ENCODE assay signal across 8 cellular contexts in genomic region chr15:71115567-71116351, GRCh38. TPM values are rescaled to one million over a fixed set of nuclear protein-coding genes. Genes with fewer than 3 reads are reported as not detected.
DNase-seq lines count a peak whose midpoint lies in the region; ATAC-seq, FAIRE-seq and TF ChIP-seq lines count a peak whose summit lies in the region.

No MANE protein-coding gene starts in this region.

- FAIRE-seq in astrocyte (lab: Jason Lieb, UNC), result no peak

- no peak for TF ChIP-seq CTCF in GM06990 (IDR thresholded peaks at IDR 0.05; ENCODE audit: insufficient read depth, low read length, poor library complexity, severe bottlenecking)
- TF ChIP-seq CTCF in astrocyte (IDR thresholded peaks at IDR 0.05; ENCODE audit: insufficient read depth, low read depth, low read length), result no peak
- TF ChIP-seq CTCF in OCI-LY7 (conservative IDR thresholded peaks at IDR 0.05; ENCODE audit: low read length), result no peak

- H2AFZ ChIP-seq in astrocyte (ENCODE audit: low read depth, low read length) (peak overlapping the region; percentile 89), OCI-LY7 (ENCODE audit: low read length) (no peak overlapping the region)

- H3K9ac ChIP-seq in astrocyte (ENCODE audit: low read length) (peak overlapping the region; percentile 86), iPS-15b (ENCODE audit: low read depth, low read length) (peak overlapping the region; percentile 50), skeletal muscle tissue (ENCODE audit: low read depth in 1 of 3, low read length in 3 of 3) (peak overlapping the region; percentile 33 to 81 (median 64))

- no peaks in the 10 kb centered on the region for H3K9me2 ChIP-seq in OCI-LY7 (ENCODE audit: insufficient read depth, low read length)

- intact Hi-C loops in OCI-LY7 (cut with micrococcal nuclease; ENCODE audit: unreplicated experiment), result no loop called here

- no peaks in the 10 kb centered on the region for H3K9me3 ChIP-seq in astrocyte (ENCODE audit: insufficient read depth, low read depth, low read length)
- no peaks in the 10 kb centered on the region for H3K9me3 ChIP-seq in iPS-15b (ENCODE audit: control insufficient read depth, insufficient read depth, low read length)
- no peaks in the 10 kb centered on the region for H3K9me3 ChIP-seq in skeletal muscle tissue (ENCODE audit: control insufficient read depth in 3 of 3, low read length in 3 of 3)
- no peaks in the 10 kb centered on the region for H3K9me3 ChIP-seq in OCI-LY7 (ENCODE audit: low read length)

- peak overlapping the region; percentile 46 for H3K4me3 ChIP-seq in GM06990 (replicated peaks; ENCODE audit: low read depth, low read length)
- peak overlapping the region; percentile 76 for H3K4me3 ChIP-seq in astrocyte (ENCODE audit: insufficient read depth, low read depth, low read length)
- peak overlapping the region; percentile 78 for H3K4me3 ChIP-seq in iPS-15b (ENCODE audit: low read depth, low read length)
- peak overlapping the region; percentile 65 to 78 (median 77) for H3K4me3 ChIP-seq in skeletal muscle tissue (ENCODE audit: low read length in 3 of 3)
- H3K4me3 ChIP-seq in OCI-LY7 (ENCODE audit: low read depth, low read length, poor library complexity, severe bottlenecking), result no peak overlapping the region

- no peaks in the 10 kb centered on the region for H3K36me3 Mint-ChIP-seq in astrocyte (ENCODE audit: low read depth, unreplicated experiment)

- no peaks in the 10 kb centered on the region for H3K9me3 Mint-ChIP-seq in astrocyte (ENCODE audit: unreplicated experiment)

- peaks cover 19% of the 10 kb centered on the region for H3K27me3 Mint-ChIP-seq in astrocyte (ENCODE audit: low read depth, unreplicated experiment)

- H3K79me2 ChIP-seq in astrocyte (ENCODE audit: insufficient read depth, low read length) (peaks cover 40% of the 10 kb centered on the region), OCI-LY7 (ENCODE audit: insufficient read depth, low read depth, low read length) (no peaks in the 10 kb centered on the region)

- H3K36me3 ChIP-seq in GM06990 (ENCODE audit: control insufficient read depth, insufficient read depth, low read length) (no peaks in the 10 kb centered on the region), astrocyte (ENCODE audit: insufficient read depth, low read length) (no peaks in the 10 kb centered on the region), iPS-15b (ENCODE audit: control insufficient read depth, insufficient read depth, low read length) (no peaks in the 10 kb centered on the region), skeletal muscle tissue (ENCODE audit: control insufficient read depth in 3 of 3, insufficient read depth in 3 of 3, low read length in 3 of 3) (no peaks in the 10 kb centered on the region), OCI-LY7 (ENCODE audit: insufficient read depth, low read length) (no peaks in the 10 kb centered on the region)

- peak overlapping the region; percentile 85 for H3K4me3 Mint-ChIP-seq in astrocyte (ENCODE audit: unreplicated experiment)

- H3K27ac Mint-ChIP-seq in astrocyte (ENCODE audit: unreplicated experiment), result no peak overlapping the region

- peaks cover 11% of the 10 kb centered on the region for H3K4me1 Mint-ChIP-seq in astrocyte (ENCODE audit: low read depth, unreplicated experiment)

- H3K27ac ChIP-seq in astrocyte (ENCODE audit: low read depth, low read length) (peak overlapping the region; percentile 64), skeletal muscle tissue (ENCODE audit: low read depth, low read length) (no peak overlapping the region), OCI-LY7 (ENCODE audit: low read depth, low read length, poor library complexity, severe bottlenecking) (no peak overlapping the region)

- CTCF ChIA-PET in OCI-LY7 (lab: Charles Lee; ENCODE audit: unreplicated experiment), result no interaction called here

- peak; percentile 40 for DNase-seq in GM06990 (ENCODE audit: extremely low read depth, insufficient read length)
- peak; percentile 64 for DNase-seq in M059J (ENCODE audit: low read depth)
- DNase-seq in astrocyte (ENCODE audit: low read depth), result peak; percentile 48
- no peak for DNase-seq in OCI-LY7 (ENCODE audit: low spot score)
- DNase-seq in putamen (ENCODE audit: low spot score), result no peak

- peaks cover 19% of the 10 kb centered on the region for H3K4me1 ChIP-seq in astrocyte (ENCODE audit: insufficient read depth, low read length)
- peaks cover 7% of the 10 kb centered on the region for H3K4me1 ChIP-seq in iPS-15b (ENCODE audit: control insufficient read depth, insufficient read depth, low read length)
- peaks cover 9 to 16% (median 13%) of the 10 kb centered on the region in 3 donors for H3K4me1 ChIP-seq in skeletal muscle tissue (ENCODE audit: control insufficient read depth in 3 of 3, insufficient read depth in 3 of 3, low read length in 3 of 3)
- no peaks in the 10 kb centered on the region for H3K4me1 ChIP-seq in OCI-LY7 (ENCODE audit: insufficient read depth, low read length, poor library complexity, severe bottlenecking)

- ATAC-seq in GM21619 (IDR thresholded peaks at IDR 0.05; ENCODE audit: unreplicated experiment), result peak; percentile 41

- peak overlapping the region; percentile 94 for H3K4me2 ChIP-seq in astrocyte (ENCODE audit: low read length)
- H3K4me2 ChIP-seq in OCI-LY7 (ENCODE audit: low read length), result no peak overlapping the region

- H3K27me3 ChIP-seq in GM06990 (replicated peaks; ENCODE audit: control insufficient read depth, insufficient read depth, low read length), result peaks cover 1% of the 10 kb centered on the region; the same call in 1 of the 2 replicates
- H3K27me3 ChIP-seq in astrocyte (ENCODE audit: insufficient read depth, low read length), result no peaks in the 10 kb centered on the region
- H3K27me3 ChIP-seq in iPS-15b (ENCODE audit: control insufficient read depth, insufficient read depth, low read length), result peaks cover 24% of the 10 kb centered on the region
- no peaks in the 10 kb centered on the region for H3K27me3 ChIP-seq in skeletal muscle tissue (ENCODE audit: control insufficient read depth in 3 of 3, insufficient read depth in 3 of 3, low read length in 3 of 3)

- POLR2A ChIA-PET in OCI-LY7 (lab: Charles Lee), result no interaction called here

- no TSS peak for BruUV-seq in OCI-LY7 (replicated peaks; lab: Mats Ljungman, UMichigan)

- H4K20me1 ChIP-seq in astrocyte (ENCODE audit: insufficient read depth, low read length) (no peaks in the 10 kb centered on the region), OCI-LY7 (ENCODE audit: insufficient read depth, low read length) (no peaks in the 10 kb centered on the region)

RNA-seq across cellular contexts. Expression of gene THSD4, which starts 0.5 kb away (rescaled TPM):
- 5.3 and 9.9 TPM in 2 replicates for total RNA-seq in M059J (2014; rRNA removed; shearing (Covaris generic))
- total RNA-seq in astrocyte (0.99 and 2.5 TPM in 2 replicates), skeletal muscle tissue (15.7 TPM), OCI-LY7 (2022) (not detected in 2 replicates)
- not detected in 2 replicates for total RNA-seq in OCI-LY7 (2014; rRNA removed; shearing (Covaris generic))

Comparison
In these comparisons a context has a peak if more than half of its experiments do, and no peak if none do; other contexts are left out.
1. DNase-seq: peak in GM06990 (single experiment), M059J (single experiment) and astrocyte (single experiment); none in OCI-LY7 (single experiment) and putamen (single experiment).
2. Peak in every context shown above with its lines, with median percentiles within 50 percentile points of each other: H3K9ac ChIP-seq.